18 cellular contexts compared by ENCODE assay signal in the genomic region with DNA sequence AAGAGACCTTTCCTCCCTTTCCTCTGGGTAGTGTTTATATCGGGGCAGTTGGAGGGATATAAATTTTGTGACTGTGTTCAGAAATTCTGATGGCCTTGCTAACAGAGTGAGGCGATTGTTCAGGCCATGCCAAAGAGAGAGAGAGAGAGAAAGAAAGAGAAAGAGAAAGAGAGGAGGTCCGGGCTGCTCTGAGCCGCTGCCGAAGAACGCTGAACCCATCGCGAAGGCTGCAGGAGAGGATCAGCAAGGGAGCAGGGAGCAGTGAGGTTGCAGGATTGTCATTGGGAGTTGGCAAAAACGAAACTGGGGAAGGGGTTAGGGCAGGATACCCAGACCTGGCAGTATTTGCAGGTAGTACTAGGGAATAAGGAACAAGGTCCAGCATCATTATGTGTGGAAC.
DNase-seq lines count a peak whose midpoint lies in the region; ATAC-seq, FAIRE-seq and TF ChIP-seq lines count a peak whose summit lies in the region.
"Had no signal": no experiment of that assay in that cellular context is flagged by ENCODE, and none has a peak within 500 bp of the region (broad histone marks: within the 10 kb centered on the region; RNA-seq: fewer than 3 reads in every experiment).

No MANE protein-coding gene starts in this region.

- no peak overlapping the region for H2BK15ac ChIP-seq in H1 (ENCODE audit: low read length)

- H3K23me2 ChIP-seq in H1 (ENCODE audit: low read depth, low read length): no peaks in the 10 kb centered on the region; the same call in 1 of the 2 replicates

- H3K79me1 ChIP-seq in H1 (ENCODE audit: low read depth, low read length): no peaks in the 10 kb centered on the region

- H3K9me3 ChIP-seq in H1 (ENCODE audit: insufficient read depth in 2 of 2, low read depth in 1 of 2, low read length in 1 of 2) (no peaks in the 10 kb centered on the region), smooth muscle cell (replicated peaks; ENCODE audit: low read depth) (no peaks in the 10 kb centered on the region)
- H3K9me3 ChIP-seq: MG63 had no signal

- H2BK5ac ChIP-seq in H1 (ENCODE audit: low read depth, low read length): no peak overlapping the region

- H3K4me1 ChIP-seq in H1 (replicated peaks in 1 of 4; ENCODE audit: control insufficient read depth in 3 of 4, insufficient read depth in 4 of 4, low read length in 3 of 4) (peaks cover 3 to 13% (median 4%) of the 10 kb centered on the region in 4 experiments), smooth muscle cell (ENCODE audit: low read depth) (peaks cover 23% of the 10 kb centered on the region)

- POLR2A ChIA-PET in H1 (lab: Charles Lee; ENCODE audit: partially characterized antibody): no interaction called here

- H3K79me2 ChIP-seq in H1 (ENCODE audit: control insufficient read depth in 1 of 2, insufficient read depth in 2 of 2, low read length in 2 of 2) (no peaks in the 10 kb centered on the region), smooth muscle cell (ENCODE audit: low read depth) (no peaks in the 10 kb centered on the region)

- H3K4me2 ChIP-seq in H1 (ENCODE audit: insufficient read depth in 1 of 2, low read depth in 2 of 2, low read length in 2 of 2) (no peak overlapping the region; a peak in 1 of 4 replicates), smooth muscle cell (no peak overlapping the region)

- DNase-seq in HFFc6 (no peak), H1 (ENCODE audit: low read depth in 1 of 2, low spot score in 2 of 2) (peak in 1 of 2 experiments; percentile 46), myocyte (ENCODE audit: low read depth) (peak; percentile 9), smooth muscle cell (lab: John Stamatoyannopoulos, UW; ENCODE audit: unreplicated experiment) (no peak), NCI-H748 treated with DMSO at 0.1 percent for 48 hours (lab: John Stamatoyannopoulos, UW) (no peak)
- DNase-seq in activated naive CD4-positive, alpha-beta T cell treated with anti-CD3 and anti-CD28 coated beads, Interleukin-2, amount 50 U/mL, for 72 hours (ENCODE audit: low spot score in 2 of 2): no peak
- DNase-seq: activated effector memory CD4-positive, alpha-beta T cell treated with anti-CD3 and anti-CD28 coated beads, Interleukin-2, amount 50 U/mL, for 16 hours; dermis blood vessel endothelial cell; GF-D8; HCEC 1CT; MG63; NCI-H187; NCI-H446 treated with DMSO at 0.1 percent for 48 hours; stimulated activated naive CD8-positive, alpha-beta T cell treated with anti-CD3 and anti-CD28 coated beads, Interleukin-15, amount 100 ng/mL, for 72 hours; T-helper 2 cell had no signal

- H3K36me3 Mint-ChIP-seq in HFFc6 (ENCODE audit: low read depth): no peaks in the 10 kb centered on the region
- H3K36me3 Mint-ChIP-seq in activated naive CD4-positive, alpha-beta T cell treated with anti-CD3 and anti-CD28 coated beads, Interleukin-2, amount 50 U/mL, for 72 hours: no peaks in the 10 kb centered on the region

- no peak overlapping the region for H3K4ac ChIP-seq in H1 (replicated peaks; ENCODE audit: insufficient read length, low read depth, low read length)

- no peak overlapping the region for H4K5ac ChIP-seq in H1 (ENCODE audit: insufficient read length, low read depth, low read length)

- no peak for TF ChIP-seq EP300 in H1 (IDR thresholded peaks at IDR 0.05; ENCODE audit: borderline replicate concordance in 1 of 2, low read depth in 2 of 2, low read length in 2 of 2)

- H3K27me3 ChIP-seq in H1 (replicated peaks in 1 of 4; ENCODE audit: control insufficient read depth in 3 of 4, extremely low read depth in 1 of 4, insufficient read depth in 3 of 4, low read length in 3 of 4) (peaks cover 0 to 4% (median 0%) of the 10 kb centered on the region in 4 experiments; a peak in 1 of 7 replicates), smooth muscle cell (ENCODE audit: low read depth) (no peaks in the 10 kb centered on the region)
- H3K27me3 ChIP-seq: MG63 had no signal

- no peak overlapping the region; the same call in 1 of the 2 replicates for H3K18ac ChIP-seq in H1 (ENCODE audit: extremely low read depth, low read length)

- H3K14ac ChIP-seq in H1 (ENCODE audit: insufficient read length): no peak overlapping the region

- H2BK12ac ChIP-seq in H1 (ENCODE audit: low read depth, low read length): no peak overlapping the region

- peaks cover 3% of the 10 kb centered on the region for H3K27me3 Mint-ChIP-seq in HFFc6 (ENCODE audit: insufficient read depth)

- H3K27ac ChIP-seq in H1 (ENCODE audit: low read depth, low read length) (no peak overlapping the region), smooth muscle cell (ENCODE audit: low read depth) (peak overlapping the region; percentile 1)

- no peak for ATAC-seq in GM21576 (IDR thresholded peaks at IDR 0.05; ENCODE audit: unreplicated experiment)
- ATAC-seq in activated naive CD4-positive, alpha-beta T cell treated with anti-CD3 and anti-CD28 coated beads, Interleukin-2, amount 50 U/mL, for 72 hours: no peak
- ATAC-seq: stimulated activated naive CD8-positive, alpha-beta T cell treated with anti-CD3 and anti-CD28 coated beads, Interleukin-15, amount 100 ng/mL, for 72 hours had no signal

- no peak overlapping the region for H2BK120ac ChIP-seq in H1 (replicated peaks; ENCODE audit: low read depth, low read length)

- no peak for TF ChIP-seq RAD21 in H1 (IDR thresholded peaks at IDR 0.05 in 1 of 2, conservative IDR thresholded peaks at IDR 0.05 in 1 of 2; ENCODE audit: low read depth in 2 of 2, low read length in 2 of 2)

- 80% methylated on average over 9 of the region's 9 CpGs; no CpG with 5 or more reads in 1 of the 2 experiments for WGBS in H1 (ENCODE audit: extremely low coverage in 1 of 2, insufficient coverage in 1 of 2, insufficient read length in 1 of 2, insufficient replicate concordance in 2 of 2, low coverage in 1 of 2, low lambda C conversion rate in 2 of 2, missing lambda C conversion rate in 1 of 2), 2 experiments
- WGBS in smooth muscle cell (ENCODE audit: low lambda C conversion rate): 83% methylated on average over 9 of the region's 9 CpGs

- TF ChIP-seq CTCF in HFFc6 (IDR thresholded peaks at IDR 0.05): no peak
- no peak for TF ChIP-seq CTCF in H1 (IDR thresholded peaks at IDR 0.05; ENCODE audit: control extremely low read depth in 1 of 3, insufficient read depth in 1 of 3, low read depth in 1 of 3, low read length in 3 of 3)
- no peak for TF ChIP-seq CTCF in smooth muscle cell (IDR thresholded peaks at IDR 0.05; ENCODE audit: borderline replicate concordance, insufficient read depth, poor library complexity, severe bottlenecking)

- TF ChIP-seq POLR2A in H1 (IDR thresholded peaks at IDR 0.05; ENCODE audit: control extremely low read depth in 1 of 2, low read depth in 2 of 2, low read length in 2 of 2): no peak

- H3K4me1 Mint-ChIP-seq in HFFc6 (ENCODE audit: low read depth): peaks cover 7% of the 10 kb centered on the region; the same call in 1 of the 2 replicates
- H3K4me1 Mint-ChIP-seq: stimulated activated naive CD8-positive, alpha-beta T cell treated with anti-CD3 and anti-CD28 coated beads, Interleukin-15, amount 100 ng/mL, for 72 hours had no signal

- H3K4me3 Mint-ChIP-seq in HFFc6: peak overlapping the region; percentile 69
- H3K4me3 Mint-ChIP-seq: stimulated activated naive CD8-positive, alpha-beta T cell treated with anti-CD3 and anti-CD28 coated beads, Interleukin-15, amount 100 ng/mL, for 72 hours had no signal

- H2AFZ ChIP-seq in H1 (ENCODE audit: low read length) (0 out of 2 replicates have a peak overlapping the region, but pooled peaks have one; percentile 37), smooth muscle cell (ENCODE audit: low read depth) (no peak overlapping the region)

- H3K23ac ChIP-seq in H1 (ENCODE audit: insufficient read length): no peak overlapping the region

- H2AK5ac ChIP-seq in H1 (ENCODE audit: low read depth, low read length): no peak overlapping the region

- peaks cover 22% of the 10 kb centered on the region for H3F3A ChIP-seq in smooth muscle cell (ENCODE audit: low read depth)

- H3K36me3 ChIP-seq in H1 (ENCODE audit: control insufficient read depth in 2 of 4, insufficient read depth in 4 of 4, low read length in 3 of 4): no peaks in the 10 kb centered on the region
- H3K36me3 ChIP-seq in smooth muscle cell (ENCODE audit: low read depth): no peaks in the 10 kb centered on the region
- H3K36me3 ChIP-seq: MG63 had no signal

- no peak overlapping the region for H4K91ac ChIP-seq in H1 (replicated peaks; ENCODE audit: insufficient read length, low read length)

- CTCF ChIA-PET in H1 (lab: Charles Lee; ENCODE audit: partially characterized antibody): interaction anchor here (0.9 to 2.8 kb wide), 4 partner anchors 22 to 355 kb away, joined by 3 to 12 read pairs (median 4); no protein-coding TSS in a partner anchor

- no peaks in the 10 kb centered on the region for H3K9me3 Mint-ChIP-seq in HFFc6
- H3K9me3 Mint-ChIP-seq in activated naive CD4-positive, alpha-beta T cell treated with anti-CD3 and anti-CD28 coated beads, Interleukin-2, amount 50 U/mL, for 72 hours: no peaks in the 10 kb centered on the region
- H3K9me3 Mint-ChIP-seq: stimulated activated naive CD8-positive, alpha-beta T cell treated with anti-CD3 and anti-CD28 coated beads, Interleukin-15, amount 100 ng/mL, for 72 hours had no signal

- H3K56ac ChIP-seq in H1 (replicated peaks; ENCODE audit: insufficient read length, low read depth, low read length): no peak overlapping the region

- H3K9ac ChIP-seq in H1 (replicated peaks in 1 of 4; ENCODE audit: extremely low read depth in 1 of 4, low read depth in 3 of 4, low read length in 3 of 4) (no peak overlapping the region), smooth muscle cell (ENCODE audit: low read depth) (no peak overlapping the region)

- H4K20me1 ChIP-seq in H1 (replicated peaks in 1 of 2; ENCODE audit: control insufficient read depth in 1 of 2, insufficient read depth in 2 of 2, low read length in 2 of 2) (no peaks in the 10 kb centered on the region), smooth muscle cell (ENCODE audit: low read depth) (no peaks in the 10 kb centered on the region)

- FAIRE-seq in H1 (lab: Jason Lieb, UNC): no peak
- FAIRE-seq: GM12892, keratinocyte had no signal

- H2BK20ac ChIP-seq in H1 (ENCODE audit: low read length): no peak overlapping the region

- H4K8ac ChIP-seq in H1 (ENCODE audit: extremely low read depth, insufficient read depth, low read length): no peak overlapping the region

- H3K4me3 ChIP-seq in H1 (ENCODE audit: extremely low read depth in 1 of 4, insufficient read depth in 2 of 4, low read depth in 3 of 4, low read length in 4 of 4) (no peak overlapping the region), smooth muscle cell (no peak overlapping the region)
- H3K4me3 ChIP-seq: MG63 had no signal

- H3K27ac Mint-ChIP-seq in HFFc6: no peak overlapping the region
- no peak overlapping the region for H3K27ac Mint-ChIP-seq in activated naive CD4-positive, alpha-beta T cell treated with anti-CD3 and anti-CD28 coated beads, Interleukin-2, amount 50 U/mL, for 72 hours
- H3K27ac Mint-ChIP-seq: stimulated activated naive CD8-positive, alpha-beta T cell treated with anti-CD3 and anti-CD28 coated beads, Interleukin-15, amount 100 ng/mL, for 72 hours had no signal

TF ChIP-seq in H1, 55 proteins besides CTCF, POLR2A, EP300 and RAD21 (continues in another document):
- TF ChIP-seq EGR1 (IDR thresholded peaks at IDR 0.05; ENCODE audit: borderline replicate concordance, low read depth, low read length) (no peak), NANOG (IDR thresholded peaks at IDR 0.05; ENCODE audit: insufficient read depth, low read depth, low read length, poor library complexity, severe bottlenecking) (no peak), TAF1 (IDR thresholded peaks at IDR 0.05; ENCODE audit: low read depth, low read length) (no peak), RXRA (IDR thresholded peaks at IDR 0.05; ENCODE audit: insufficient read depth, low read depth, low read length) (no peak)
